Comparison of ENCODE assay signal across 8 cellular contexts in the genomic region with DNA sequence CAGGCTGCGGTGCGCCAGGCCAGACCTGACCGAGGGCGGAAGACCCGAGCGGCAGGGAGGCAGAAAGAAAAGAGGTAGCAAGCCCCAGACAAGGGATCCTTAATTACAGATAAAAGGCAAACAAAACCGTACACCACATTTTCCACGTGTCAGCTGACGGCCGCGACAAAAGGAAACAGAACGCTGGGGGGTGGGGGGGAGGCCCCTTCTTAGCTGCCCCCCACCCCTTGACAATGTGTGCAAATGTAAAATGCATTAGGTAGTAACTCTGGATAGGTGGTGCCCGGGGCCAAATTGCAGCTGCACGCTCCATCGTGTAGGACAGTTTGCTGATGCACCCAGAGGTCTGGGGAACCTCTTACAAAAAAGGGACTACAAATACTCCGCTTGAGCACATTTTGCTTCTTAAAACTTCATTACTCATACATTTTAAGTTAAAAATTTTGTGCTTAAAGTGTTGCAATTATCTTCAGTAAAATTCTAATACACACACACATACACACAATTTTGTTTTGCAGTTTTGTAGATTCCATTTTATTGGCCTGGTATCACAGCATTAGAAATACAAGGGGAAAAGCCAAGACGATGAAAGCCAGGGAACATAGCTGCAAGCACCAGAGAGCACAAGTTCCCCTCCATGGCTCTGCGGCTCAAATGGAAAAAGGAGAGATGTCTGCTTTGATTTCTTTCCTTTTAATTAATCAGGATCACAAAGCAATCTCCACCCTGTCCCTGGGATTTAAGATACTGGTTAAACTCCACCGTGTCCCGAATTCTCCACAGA.
DNase-seq lines count a peak whose midpoint lies in the region; ATAC-seq and TF ChIP-seq lines count a peak whose summit lies in the region.

No MANE protein-coding gene starts in this region.

- H3K9me3 ChIP-seq in muscle layer of colon (ENCODE audit: low read length), result no peaks in the 10 kb centered on the region

- no peak for ATAC-seq in HG03039 (IDR thresholded peaks at IDR 0.05; ENCODE audit: unreplicated experiment)

- no peak for DNase-seq in BJ (ENCODE audit: low read depth)
- DNase-seq in GM20000 (ENCODE audit: low spot score), result peak; percentile 33
- peak; percentile 35 for DNase-seq in NCI-H2171 (lab: John Stamatoyannopoulos, UW)
- peak in 4 of 10 donors; percentile 16 to 45 (median 34) for DNase-seq in dorsolateral prefrontal cortex
- DNase-seq in NCI-H2196 (lab: John Stamatoyannopoulos, UW; ENCODE audit: unreplicated experiment), result no peak
- no peak for DNase-seq in SW480 (ENCODE audit: low spot score)

- no peaks in the 10 kb centered on the region for H3K4me1 ChIP-seq in muscle layer of colon (ENCODE audit: insufficient read depth, low read length)

- intact Hi-C loops in dorsolateral prefrontal cortex (cut with DNase I), result loop anchor here in 1 of 2 donors (5.0 kb wide), 2 partner anchors 395 to 580 kb away; a partner anchor contains a TSS

- H3K27ac ChIP-seq in dorsolateral prefrontal cortex, result peak overlapping the region in 58 of 59 donors; percentile 3 to 96 (median 84)
- no peak overlapping the region for H3K27ac ChIP-seq in muscle layer of colon (ENCODE audit: low read depth, low read length)

- no peaks in the 10 kb centered on the region for H3K36me3 ChIP-seq in BJ (ENCODE audit: control insufficient read depth, insufficient read depth, low read length)
- no peaks in the 10 kb centered on the region for H3K36me3 ChIP-seq in muscle layer of colon (ENCODE audit: insufficient read depth, low read length)

- no peaks in the 10 kb centered on the region for H3K27me3 ChIP-seq in BJ (ENCODE audit: control insufficient read depth, insufficient read depth, low read length)
- no peaks in the 10 kb centered on the region for H3K27me3 ChIP-seq in dorsolateral prefrontal cortex
- H3K27me3 ChIP-seq in muscle layer of colon (ENCODE audit: control insufficient read depth in 1 of 2, insufficient read depth in 2 of 2, low read length in 2 of 2), result peaks cover 0 to 14% of the 10 kb centered on the region in 2 donors

- H3K4me3 ChIP-seq in BJ (ENCODE audit: low read depth, low read length) (peak overlapping the region; percentile 64), dorsolateral prefrontal cortex (peak overlapping the region; percentile 48 to 78 (median 68)), muscle layer of colon (ENCODE audit: low read depth in 1 of 2, low read length in 2 of 2) (peak overlapping the region; percentile 33 to 45)

- POLR2A ChIA-PET in BJ (lab: Charles Lee), result no interaction called here

- no peak for TF ChIP-seq CTCF in BJ (IDR thresholded peaks at IDR 0.05; ENCODE audit: insufficient read depth, low read depth, low read length)
- TF ChIP-seq CTCF in GM20000 (IDR thresholded peaks at IDR 0.05; ENCODE audit: extremely low read depth, missing control alignments), result no peak
- TF ChIP-seq CTCF in dorsolateral prefrontal cortex (IDR thresholded peaks at IDR 0.05 in 54 of 56, conservative IDR thresholded peaks at IDR 0.05 in 2 of 56; ENCODE audit: low read depth in 1 of 56, partially characterized antibody in 56 of 56), result no peak

- no peak overlapping the region for H3K9ac ChIP-seq in muscle layer of colon (ENCODE audit: low read length)

- CTCF ChIA-PET in BJ (lab: Yijun Ruan, JAX), result interaction anchor here (1.9 kb wide), 1 partner anchor 8 kb away, joined by 5 read pairs; no protein-coding TSS in a partner anchor

Comparison
In these comparisons a context has a peak if more than half of its experiments do, and no peak if none do; other contexts are left out.
1. DNase-seq: peak in GM20000 (single experiment) and NCI-H2171 (single experiment); none in BJ (single experiment), NCI-H2196 (single experiment) and SW480 (single experiment).
2. Peak in every context shown above with its lines, with median percentiles within 50 percentile points of each other: H3K4me3 ChIP-seq.